In genomic region chr1:155319536-155319935, GRCh38 we compare ENCODE assay signal across 1 cellular context.
TF ChIP-seq lines count a peak whose summit lies in the region.

No MANE protein-coding gene starts in this region.

TF ChIP-seq in HCT116, 20 proteins besides CTCF, POLR2A, EP300 and RAD21:
- TF ChIP-seq REST (IDR thresholded peaks at IDR 0.05; ENCODE audit: low read depth) = no peak
- TF ChIP-seq ZBTB33 (IDR thresholded peaks at IDR 0.05; ENCODE audit: extremely low read depth, insufficient replicate concordance, low read length) = no peak
- no peak for TF ChIP-seq MAX (IDR thresholded peaks at IDR 0.05)
- TF ChIP-seq FOSL1 (IDR thresholded peaks at IDR 0.05; ENCODE audit: low read depth) = no peak
- TF ChIP-seq TCF7L2 (IDR thresholded peaks at IDR 0.05; ENCODE audit: borderline replicate concordance, extremely low read depth, insufficient read depth, insufficient read length) = no peak
- TF ChIP-seq YY1 (IDR thresholded peaks at IDR 0.05; ENCODE audit: extremely low read depth, insufficient replicate concordance, low read depth, low read length) = no peak
- no peak for TF ChIP-seq CBX3 (IDR thresholded peaks at IDR 0.05; ENCODE audit: low read depth)
- no peak for TF ChIP-seq EGR1 (IDR thresholded peaks at IDR 0.05; ENCODE audit: low read depth)
- TF ChIP-seq CEBPB (IDR thresholded peaks at IDR 0.05; ENCODE audit: low read depth) = no peak
- no peak for TF ChIP-seq EZH2 (IDR thresholded peaks at IDR 0.05)
- TF ChIP-seq ATF3 (IDR thresholded peaks at IDR 0.05) = no peak
- TF ChIP-seq SIN3A (IDR thresholded peaks at IDR 0.05; ENCODE audit: low read depth) = no peak
- TF ChIP-seq ZFX (IDR thresholded peaks at IDR 0.05) = no peak
- TF ChIP-seq ELF1 (IDR thresholded peaks at IDR 0.05; ENCODE audit: borderline replicate concordance, low read depth) = no peak
- no peak for TF ChIP-seq JUND (IDR thresholded peaks at IDR 0.05)
- TF ChIP-seq SRF (IDR thresholded peaks at IDR 0.05; ENCODE audit: low read depth) = no peak
- no peak for TF ChIP-seq EZH2phosphoT487 (IDR thresholded peaks at IDR 0.05; ENCODE audit: borderline replicate concordance)
- TF ChIP-seq ZNF274 (IDR thresholded peaks at IDR 0.05; ENCODE audit: low read depth, low read length) = no peak
- no peak for TF ChIP-seq POLR2AphosphoS5 (IDR thresholded peaks at IDR 0.05; ENCODE audit: low read depth, low read length)
- TF ChIP-seq SP1 (IDR thresholded peaks at IDR 0.05; ENCODE audit: low read depth) = no peak
TF ChIP-seq in HCT116: peak in this region for 0.
